Comparison of ENCODE assay signal across 8 cellular contexts in genomic region chr1:42957229-42957879, GRCh38. TPM values are rescaled to one million over a fixed set of nuclear protein-coding genes. Genes with fewer than 3 reads are reported as not detected.
DNase-seq lines count a peak whose midpoint lies in the region; ATAC-seq and TF ChIP-seq lines count a peak whose summit lies in the region.

No MANE protein-coding gene starts in this region.

- H3K18ac ChIP-seq in trophoblast cell (ENCODE audit: low read length), result peak overlapping the region; percentile 91

- DNase-seq in GM12865 (ENCODE audit: low read depth) (no peak), RWPE1 (ENCODE audit: low spot score) (no peak), trophoblast cell (no peak), amniotic stem cell (lab: John Stamatoyannopoulos, UW) (no peak), inferior parietal cortex (ENCODE audit: extremely low spot score) (no peak)

- peak overlapping the region; percentile 80 for H3K4me2 ChIP-seq in trophoblast cell (ENCODE audit: low read length)

- H3K27ac ChIP-seq in RWPE1 (peak overlapping the region; percentile 90), esophagus (ENCODE audit: low read depth in 2 of 2, low read length in 1 of 2) (peak overlapping the region; percentile 92 to 95), trophoblast cell (ENCODE audit: low read depth, low read length) (peak overlapping the region; percentile 83)

- peaks cover 60% of the 10 kb centered on the region for H3K79me2 ChIP-seq in trophoblast cell (ENCODE audit: control insufficient read depth, insufficient read depth, low read length, poor library complexity)

- H4K8ac ChIP-seq in trophoblast cell (ENCODE audit: low read depth, low read length), result peak overlapping the region; percentile 25

- H3K14ac ChIP-seq in trophoblast cell (ENCODE audit: low read length), result peak overlapping the region; percentile 84

- peak overlapping the region; percentile 90 for H3K9ac ChIP-seq in trophoblast cell (ENCODE audit: low read length)

- peak overlapping the region; percentile 10 for H2BK120ac ChIP-seq in trophoblast cell (ENCODE audit: insufficient read depth, low read length, poor library complexity)

- no peak overlapping the region for H2AK5ac ChIP-seq in trophoblast cell (ENCODE audit: low read length)

- H4K91ac ChIP-seq in trophoblast cell (ENCODE audit: low read depth, low read length), result peak overlapping the region; percentile 85

- no peaks in the 10 kb centered on the region for H3K27me3 ChIP-seq in esophagus (ENCODE audit: control insufficient read depth in 1 of 2, insufficient read depth in 2 of 2, low read length in 2 of 2)
- no peaks in the 10 kb centered on the region for H3K27me3 ChIP-seq in trophoblast cell (ENCODE audit: insufficient read depth, low read length)

- H3K36me3 ChIP-seq in esophagus (ENCODE audit: control insufficient read depth in 2 of 2, insufficient read depth in 2 of 2, low read length in 1 of 2), result peaks cover 0 to 12% of the 10 kb centered on the region in 2 donors
- H3K36me3 ChIP-seq in trophoblast cell (ENCODE audit: control insufficient read depth in 1 of 2, insufficient read depth in 2 of 2, low read length in 2 of 2), result peaks cover 35 to 37% of the 10 kb centered on the region in 2 experiments

- H3K4me1 ChIP-seq in esophagus (ENCODE audit: control insufficient read depth in 2 of 2, insufficient read depth in 2 of 2, low read length in 1 of 2) (peaks cover 5 to 32% of the 10 kb centered on the region in 2 donors), trophoblast cell (ENCODE audit: control insufficient read depth in 1 of 2, insufficient read depth in 2 of 2, low read length in 2 of 2) (peaks cover 40 to 42% of the 10 kb centered on the region in 2 experiments)

- H3K9me3 ChIP-seq in esophagus (ENCODE audit: control insufficient read depth in 2 of 2, insufficient read depth in 1 of 2, low read depth in 1 of 2, low read length in 1 of 2), result no peaks in the 10 kb centered on the region
- H3K9me3 ChIP-seq in trophoblast cell (ENCODE audit: insufficient read depth, low read depth, low read length), result no peaks in the 10 kb centered on the region

- no peak overlapping the region for H3K23ac ChIP-seq in trophoblast cell (ENCODE audit: low read length)

- H2BK5ac ChIP-seq in trophoblast cell (ENCODE audit: low read depth, low read length, poor library complexity), result peak overlapping the region; percentile 83

- peak overlapping the region; percentile 92 for H3K4me3 ChIP-seq in GM12865 (ENCODE audit: low read depth, low read length)
- peak overlapping the region; percentile 80 to 95 for H3K4me3 ChIP-seq in esophagus (ENCODE audit: low read depth in 1 of 2, low read length in 2 of 2)
- peak overlapping the region; percentile 96 for H3K4me3 ChIP-seq in trophoblast cell (ENCODE audit: low read depth, low read length)

- POLR2A ChIA-PET in RWPE1 (lab: Yijun Ruan, JAX; ENCODE audit: low non-redundant PET), result interaction anchor here (0.6 to 0.9 kb wide), 2 partner anchors 25 to 64 kb away, joined by 3 to 8 read pairs; no protein-coding TSS in a partner anchor

- peak overlapping the region; percentile 17 for H2AFZ ChIP-seq in trophoblast cell (ENCODE audit: insufficient read depth, low read length, poor library complexity)

- peaks cover 51% of the 10 kb centered on the region for H3K79me1 ChIP-seq in trophoblast cell (ENCODE audit: low read length)

- H3K4ac ChIP-seq in trophoblast cell (ENCODE audit: low read depth, low read length), result peak overlapping the region; percentile 99

- 24 to 36% methylated on average over 25 to 26 of the region's 26 CpGs for WGBS in esophagus, 2 donors
- no CpG with 5 or more reads among the region's 26 CpGs for WGBS in trophoblast cell (ENCODE audit: extremely low coverage, insufficient coverage, insufficient read length)

- TF ChIP-seq CTCF in GM12865 (IDR thresholded peaks at IDR 0.05; ENCODE audit: insufficient read depth, low read depth, low read length, missing control alignments), result no peak
- TF ChIP-seq CTCF in RWPE1 (conservative IDR thresholded peaks at IDR 0.05; ENCODE audit: low read depth), result no peak

- CTCF ChIA-PET in RWPE1 (lab: Yijun Ruan, JAX), result interaction anchor here (0.6 to 1.0 kb wide), 3 partner anchors 15 to 1371 kb away, joined by 3 read pairs; no protein-coding TSS in a partner anchor

- H2BK12ac ChIP-seq in trophoblast cell (ENCODE audit: low read length), result peak overlapping the region; percentile 20

- ATAC-seq in GM19455 (IDR thresholded peaks at IDR 0.05; ENCODE audit: unreplicated experiment) (no peak), GM19324 (IDR thresholded peaks at IDR 0.05; ENCODE audit: low FRiP score, unreplicated experiment) (no peak)

- H4K12ac ChIP-seq in trophoblast cell (ENCODE audit: low read depth, low read length), result peak overlapping the region; percentile 22

RNA-seq across cellular contexts. Expression of gene SLC2A1, which starts 1.3 kb away (rescaled TPM):
- polyA plus RNA-seq in esophagus, result 100 to 1,000 TPM in 1 of 2 donors, 10 to 100 TPM in 1; 70.3 to 115 TPM
- polyA plus RNA-seq in trophoblast cell (2013), result 1,633 and 1,681 TPM in 2 replicates
